In the genomic region with DNA sequence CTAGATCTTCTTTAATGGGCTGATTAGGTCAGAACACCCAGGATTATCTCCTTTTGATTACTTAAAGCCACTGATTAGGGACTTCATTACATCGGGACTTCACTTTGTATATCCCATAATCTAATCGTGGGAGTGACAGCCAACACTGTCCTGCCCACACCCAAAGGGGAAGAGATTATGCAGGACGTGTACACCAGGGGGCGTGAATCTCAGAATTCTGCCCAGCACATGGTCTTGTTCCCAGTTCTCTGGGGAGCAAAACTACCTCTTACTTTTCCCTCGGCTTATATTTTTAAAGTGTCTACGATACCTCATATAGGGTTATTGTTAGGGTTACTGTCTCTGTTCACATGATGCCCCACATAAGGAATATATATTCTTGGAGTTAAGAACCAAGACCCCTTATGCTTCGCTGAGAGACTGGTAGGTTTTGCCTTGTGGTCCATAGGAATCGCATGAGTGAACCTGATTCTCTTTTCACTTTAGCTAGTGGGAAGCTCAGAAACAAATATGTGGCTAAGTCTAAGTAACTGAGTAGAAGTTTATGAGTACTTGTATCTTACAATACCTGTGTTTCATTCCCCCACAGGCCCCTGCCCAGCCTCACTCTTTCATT, we compare ENCODE assay signal across 8 cellular contexts.
DNase-seq lines count a peak whose midpoint lies in the region; ATAC-seq and TF ChIP-seq lines count a peak whose summit lies in the region.
"Had no signal": no experiment of that assay in that cellular context is flagged by ENCODE, and none has a peak within 500 bp of the region (broad histone marks: within the 10 kb centered on the region; RNA-seq: fewer than 3 reads in every experiment).

No MANE protein-coding gene starts in this region.

- H3K4me3 Mint-ChIP-seq in activated naive CD8-positive, alpha-beta T cell treated with anti-CD3 and anti-CD28 coated beads for 36 hours, result no peak overlapping the region
- H3K4me3 Mint-ChIP-seq in mesothelial cell of epicardium, result no peak overlapping the region
- H3K4me3 Mint-ChIP-seq: T-helper 1 cell treated with Interleukin-12 subunit alpha and Interleukin-12 subunit beta and Interleukin-4 antibody, amounts not matched to agents 30 μg/mL and 1 μg/mL, for 36 hours had no signal

- ATAC-seq in HG02588 (IDR thresholded peaks at IDR 0.05; ENCODE audit: unreplicated experiment), result peak; percentile 51

- peaks cover 1% of the 10 kb centered on the region for H3K9me3 Mint-ChIP-seq in activated naive CD8-positive, alpha-beta T cell treated with anti-CD3 and anti-CD28 coated beads for 36 hours
- H3K9me3 Mint-ChIP-seq in mesothelial cell of epicardium, result peaks cover 6% of the 10 kb centered on the region
- H3K9me3 Mint-ChIP-seq: T-helper 1 cell treated with Interleukin-12 subunit alpha and Interleukin-12 subunit beta and Interleukin-4 antibody, amounts not matched to agents 30 μg/mL and 1 μg/mL, for 36 hours had no signal

- H3K4me1 Mint-ChIP-seq in activated naive CD8-positive, alpha-beta T cell treated with anti-CD3 and anti-CD28 coated beads for 36 hours, result peaks cover 13% of the 10 kb centered on the region
- peaks cover 14% of the 10 kb centered on the region for H3K4me1 Mint-ChIP-seq in mesothelial cell of epicardium

- TF ChIP-seq CTCF in GM12865 (IDR thresholded peaks at IDR 0.05; ENCODE audit: insufficient read depth, low read depth, low read length, missing control alignments), result peak; percentile 70
- TF ChIP-seq CTCF in mesothelial cell of epicardium (IDR thresholded peaks at IDR 0.05; ENCODE audit: unreplicated experiment), result peak; percentile 49

- H3K27ac Mint-ChIP-seq in activated naive CD8-positive, alpha-beta T cell treated with anti-CD3 and anti-CD28 coated beads for 36 hours, result no peak overlapping the region
- H3K27ac Mint-ChIP-seq in mesothelial cell of epicardium, result no peak overlapping the region
- H3K27ac Mint-ChIP-seq: T-helper 1 cell treated with Interleukin-12 subunit alpha and Interleukin-12 subunit beta and Interleukin-4 antibody, amounts not matched to agents 30 μg/mL and 1 μg/mL, for 36 hours had no signal

- no peaks in the 10 kb centered on the region for H3K9me3 ChIP-seq in neuronal stem cell (replicated peaks in 1 of 2; ENCODE audit: control insufficient read depth in 2 of 2, insufficient read depth in 1 of 2, low read depth in 1 of 2, low read length in 2 of 2)

- H3K18ac ChIP-seq in neuronal stem cell (ENCODE audit: low read length), result no peak overlapping the region

- intact Hi-C loops in head of caudate nucleus (cut with DNase I), result loop anchor here (10.0 kb wide), 1 partner anchor 299 kb away; no protein-coding TSS in a partner anchor

- H2AK5ac ChIP-seq in neuronal stem cell (ENCODE audit: low read depth, low read length), result no peak overlapping the region

- H2BK12ac ChIP-seq in neuronal stem cell (ENCODE audit: low read length), result no peak overlapping the region

- H3K27me3 Mint-ChIP-seq in activated naive CD8-positive, alpha-beta T cell treated with anti-CD3 and anti-CD28 coated beads for 36 hours, result peaks cover 3% of the 10 kb centered on the region
- no peaks in the 10 kb centered on the region for H3K27me3 Mint-ChIP-seq in mesothelial cell of epicardium (ENCODE audit: low read depth)

- no peak overlapping the region for H2BK5ac ChIP-seq in neuronal stem cell (ENCODE audit: low read length)

- DNase-seq in GM12865 (ENCODE audit: low read depth) (peak; percentile 58), NOMO-1 treated with DMSO at 0.1 percent for 48 hours (lab: John Stamatoyannopoulos, UW; ENCODE audit: unreplicated experiment) (peak; percentile 21), mesothelial cell of epicardium (ENCODE audit: low spot score in 2 of 2, unreplicated experiment in 2 of 2) (no peak), neuronal stem cell (ENCODE audit: low spot score) (no peak), head of caudate nucleus (no peak)
- DNase-seq in activated naive CD8-positive, alpha-beta T cell treated with anti-CD3 and anti-CD28 coated beads for 36 hours, result peak; percentile 24

- H2BK15ac ChIP-seq in neuronal stem cell (ENCODE audit: low read length), result no peak overlapping the region

- no peak overlapping the region for H3K9ac ChIP-seq in neuronal stem cell (ENCODE audit: low read depth, low read length, poor library complexity)

- no peaks in the 10 kb centered on the region for H3K79me1 ChIP-seq in neuronal stem cell (ENCODE audit: low read depth, low read length)

- H2BK120ac ChIP-seq in neuronal stem cell (ENCODE audit: low read depth, low read length), result no peak overlapping the region

- no peak overlapping the region for H3K23ac ChIP-seq in neuronal stem cell (ENCODE audit: low read depth, low read length, poor library complexity)

- H3K4me2 ChIP-seq in neuronal stem cell (ENCODE audit: insufficient read depth, low read length, poor library complexity, severe bottlenecking), result no peak overlapping the region

- WGBS in neuronal stem cell (ENCODE audit: extremely low coverage in 2 of 2, insufficient read length in 2 of 2, insufficient replicate concordance in 1 of 2), 2 donors, result no CpG with 5 or more reads among the region's 8 CpGs

- H3K27ac ChIP-seq in neuronal stem cell (replicated peaks; ENCODE audit: low read length), result no peak overlapping the region

- H3K27me3 ChIP-seq in neuronal stem cell (ENCODE audit: control insufficient read depth in 3 of 3, insufficient read depth in 3 of 3, low read depth in 1 of 3, low read length in 3 of 3), result no peaks in the 10 kb centered on the region

- no peak overlapping the region for H2AFZ ChIP-seq in neuronal stem cell (ENCODE audit: low read length)

- H3K36me3 Mint-ChIP-seq in activated naive CD8-positive, alpha-beta T cell treated with anti-CD3 and anti-CD28 coated beads for 36 hours, result peaks cover 2% of the 10 kb centered on the region
- H3K36me3 Mint-ChIP-seq in mesothelial cell of epicardium, result peaks cover 1% of the 10 kb centered on the region

- H3K4me3 ChIP-seq in GM12865 (ENCODE audit: low read depth, low read length) (no peak overlapping the region), neuronal stem cell (ENCODE audit: low read length in 2 of 2) (no peak overlapping the region)

- no peaks in the 10 kb centered on the region for H3K4me1 ChIP-seq in neuronal stem cell (ENCODE audit: control insufficient read depth in 2 of 2, insufficient read depth in 1 of 2, low read depth in 1 of 2, low read length in 2 of 2)

- H3K14ac ChIP-seq in neuronal stem cell (ENCODE audit: low read length), result no peak overlapping the region

- no peaks in the 10 kb centered on the region for H3K36me3 ChIP-seq in neuronal stem cell (replicated peaks in 1 of 2; ENCODE audit: control insufficient read depth in 2 of 2, insufficient read depth in 2 of 2, low read length in 2 of 2)

- no peak overlapping the region for H4K8ac ChIP-seq in neuronal stem cell (ENCODE audit: low read depth, low read length)

- H3K4ac ChIP-seq in neuronal stem cell (ENCODE audit: low read length), result no peak overlapping the region

- H4K91ac ChIP-seq in neuronal stem cell (ENCODE audit: low read depth, low read length, poor library complexity), result no peak overlapping the region

Comparison
In these comparisons a context has a peak if more than half of its experiments do, and no peak if none do; other contexts are left out.
1. DNase-seq: peak in GM12865 (single experiment), NOMO-1 treated with DMSO at 0.1 percent for 48 hours (single experiment) and activated naive CD8-positive, alpha-beta T cell treated with anti-CD3 and anti-CD28 coated beads for 36 hours (single experiment); none in mesothelial cell of epicardium (0 of 2), neuronal stem cell (single experiment) and head of caudate nucleus (0 of 42).